ENCODE assay signal across 20 cellular contexts in the genomic region with DNA sequence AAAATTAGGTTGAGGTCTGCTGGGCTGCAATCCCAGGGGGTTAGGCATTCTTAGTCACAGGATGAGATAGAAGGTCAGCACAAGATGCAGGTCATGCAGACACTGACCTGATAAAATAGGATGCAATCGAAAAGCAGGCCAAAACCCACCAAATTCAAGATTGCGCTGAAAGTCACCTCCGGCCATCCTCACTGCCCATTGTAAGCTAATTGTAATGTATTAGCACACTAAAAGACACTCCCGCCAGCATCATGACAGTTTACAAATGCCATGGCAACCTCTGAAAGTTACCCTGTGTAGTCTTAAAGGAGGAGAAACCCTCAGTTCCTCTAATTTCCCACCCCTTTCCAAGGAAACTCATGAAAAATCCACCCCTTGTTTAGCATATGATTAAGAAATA. TPM values are rescaled to one million over a fixed set of nuclear protein-coding genes. Genes with fewer than 3 reads are reported as not detected.
"Had no signal": no experiment of that assay in that cellular context is flagged by ENCODE, and none has a peak within 500 bp of the region (broad histone marks: within the 10 kb centered on the region; RNA-seq: fewer than 3 reads in every experiment).

No MANE protein-coding gene starts in this region.

- FAIRE-seq: keratinocyte, TTC549 had no signal

- H3K9me3 ChIP-seq: esophagus muscularis mucosa, gastroesophageal sphincter, heart right ventricle, lower lobe of right lung, sigmoid colon, spleen, upper lobe of left lung had no signal

- DNase-seq: activated CD4-positive, alpha-beta memory T cell treated with anti-CD3 and anti-CD28 coated beads, Interleukin-2, amount 10 ng/mL, durations not matched to agents 7 days and 5 days; activated CD4-positive, alpha-beta T cell treated with anti-CD3 and anti-CD28 coated beads for 48 hours; activated CD8-positive, alpha-beta memory T cell treated with anti-CD3 and anti-CD28 coated beads, Interleukin-2, amount 10 ng/mL, durations not matched to agents 7 days and 5 days; effector CD4-positive, alpha-beta T cell; heart right ventricle; lower lobe of right lung; sigmoid colon; spleen; stimulated activated CD8-positive, alpha-beta memory T cell treated with anti-CD3 and anti-CD28 coated beads, Interleukin-4, amount 100 ng/mL, for 48 hours; stimulated activated naive CD8-positive, alpha-beta T cell treated with anti-CD3 and anti-CD28 coated beads, Interleukin-15, amount 100 ng/mL, for 72 hours had no signal

- H3K27ac ChIP-seq: esophagus muscularis mucosa, gastroesophageal sphincter, heart right ventricle, lower lobe of right lung, sigmoid colon, upper lobe of left lung had no signal

- H3K4me3 Mint-ChIP-seq: activated CD4-positive, alpha-beta memory T cell treated with anti-CD3 and anti-CD28 coated beads, Interleukin-2, amount 10 ng/mL, durations not matched to agents 7 days and 5 days; activated CD8-positive, alpha-beta memory T cell treated with anti-CD3 and anti-CD28 coated beads, Interleukin-2, amount 10 ng/mL, durations not matched to agents 7 days and 5 days; activated naive CD8-positive, alpha-beta T cell; mesothelial cell of epicardium; nephron; stimulated activated naive CD8-positive, alpha-beta T cell treated with anti-CD3 and anti-CD28 coated beads, Interleukin-15, amount 100 ng/mL, for 72 hours; T-helper 2 cell treated with Interferon-gamma antibody and Interleukin-4, amounts not matched to agents 5 μg/mL and 100 μg/mL, for 36 hours had no signal

- H3K4me3 ChIP-seq: esophagus muscularis mucosa, gastroesophageal sphincter, heart right ventricle, lower lobe of right lung, sigmoid colon, spleen, upper lobe of left lung had no signal

- H3K36me3 ChIP-seq: esophagus muscularis mucosa, gastroesophageal sphincter, heart right ventricle, lower lobe of right lung, sigmoid colon, spleen, upper lobe of left lung had no signal

- H3K27ac Mint-ChIP-seq: activated CD4-positive, alpha-beta memory T cell treated with anti-CD3 and anti-CD28 coated beads, Interleukin-2, amount 10 ng/mL, durations not matched to agents 7 days and 5 days; activated CD8-positive, alpha-beta memory T cell treated with anti-CD3 and anti-CD28 coated beads, Interleukin-2, amount 10 ng/mL, durations not matched to agents 7 days and 5 days; activated naive CD8-positive, alpha-beta T cell; mesothelial cell of epicardium; nephron; stimulated activated naive CD8-positive, alpha-beta T cell treated with anti-CD3 and anti-CD28 coated beads, Interleukin-15, amount 100 ng/mL, for 72 hours; T-helper 2 cell treated with Interferon-gamma antibody and Interleukin-4, amounts not matched to agents 5 μg/mL and 100 μg/mL, for 36 hours had no signal

- H3K36me3 Mint-ChIP-seq: activated CD8-positive, alpha-beta memory T cell treated with anti-CD3 and anti-CD28 coated beads, Interleukin-2, amount 10 ng/mL, durations not matched to agents 7 days and 5 days; activated naive CD8-positive, alpha-beta T cell; mesothelial cell of epicardium had no signal

- H3K4me1 ChIP-seq: gastroesophageal sphincter, heart right ventricle, lower lobe of right lung, sigmoid colon, upper lobe of left lung had no signal

- ATAC-seq: activated CD8-positive, alpha-beta memory T cell treated with anti-CD3 and anti-CD28 coated beads, Interleukin-2, amount 10 ng/mL, durations not matched to agents 7 days and 5 days; gastroesophageal sphincter; heart right ventricle; lower lobe of right lung; stimulated activated naive CD8-positive, alpha-beta T cell treated with anti-CD3 and anti-CD28 coated beads, Interleukin-15, amount 100 ng/mL, for 72 hours had no signal

- H3K4me1 Mint-ChIP-seq: activated CD4-positive, alpha-beta memory T cell treated with anti-CD3 and anti-CD28 coated beads, Interleukin-2, amount 10 ng/mL, durations not matched to agents 7 days and 5 days; activated CD8-positive, alpha-beta memory T cell treated with anti-CD3 and anti-CD28 coated beads, Interleukin-2, amount 10 ng/mL, durations not matched to agents 7 days and 5 days; nephron; stimulated activated naive CD8-positive, alpha-beta T cell treated with anti-CD3 and anti-CD28 coated beads, Interleukin-15, amount 100 ng/mL, for 72 hours had no signal

- H3K9me3 Mint-ChIP-seq: activated CD4-positive, alpha-beta memory T cell treated with anti-CD3 and anti-CD28 coated beads, Interleukin-2, amount 10 ng/mL, durations not matched to agents 7 days and 5 days; mesothelial cell of epicardium; nephron; stimulated activated naive CD8-positive, alpha-beta T cell treated with anti-CD3 and anti-CD28 coated beads, Interleukin-15, amount 100 ng/mL, for 72 hours; T-helper 2 cell treated with Interferon-gamma antibody and Interleukin-4, amounts not matched to agents 5 μg/mL and 100 μg/mL, for 36 hours had no signal

- H3K27me3 ChIP-seq: esophagus muscularis mucosa, gastroesophageal sphincter, heart right ventricle, sigmoid colon, spleen, upper lobe of left lung had no signal

- H3K27me3 Mint-ChIP-seq: activated CD4-positive, alpha-beta memory T cell treated with anti-CD3 and anti-CD28 coated beads, Interleukin-2, amount 10 ng/mL, durations not matched to agents 7 days and 5 days; activated CD8-positive, alpha-beta memory T cell treated with anti-CD3 and anti-CD28 coated beads, Interleukin-2, amount 10 ng/mL, durations not matched to agents 7 days and 5 days; activated naive CD8-positive, alpha-beta T cell; stimulated activated naive CD8-positive, alpha-beta T cell treated with anti-CD3 and anti-CD28 coated beads, Interleukin-15, amount 100 ng/mL, for 72 hours had no signal

RNA-seq across cellular contexts. Expression of gene UTS2B, which starts 28.3 kb away (rescaled TPM):
- total RNA-seq: activated CD4-positive, alpha-beta memory T cell treated with anti-CD3 and anti-CD28 coated beads, Interleukin-2, amount 10 ng/mL, durations not matched to agents 7 days and 5 days; activated CD8-positive, alpha-beta memory T cell treated with anti-CD3 and anti-CD28 coated beads, Interleukin-2, amount 10 ng/mL, durations not matched to agents 7 days and 5 days; temporal lobe had no signal
- polyA plus RNA-seq: keratinocyte had no signal
